ENCODE assay signal across 28 cellular contexts in genomic region chr22:45190473-45190872, GRCh38. TPM values are rescaled to one million over a fixed set of nuclear protein-coding genes. Genes with fewer than 3 reads are reported as not detected.
DNase-seq lines count a peak whose midpoint lies in the region; ATAC-seq, FAIRE-seq and TF ChIP-seq lines count a peak whose summit lies in the region.
"Had no signal": no experiment of that assay in that cellular context is flagged by ENCODE, and none has a peak within 500 bp of the region (broad histone marks: within the 10 kb centered on the region; RNA-seq: fewer than 3 reads in every experiment).

No MANE protein-coding gene starts in this region.

- H3K4me3 ChIP-seq in HepG2 (replicated peaks in 1 of 3; ENCODE audit: insufficient read depth in 1 of 3, low read depth in 2 of 3, low read length in 3 of 3) (no peak overlapping the region), right lobe of liver (no peak overlapping the region), fibroblast of villous mesenchyme (ENCODE audit: low read depth, low read length) (no peak overlapping the region)
- H3K4me3 ChIP-seq: BLaER1, GM12878, HAP-1, K562, MG63, SJCRH30 had no signal

- in situ Hi-C loops in HepG2 (cut with HindIII; ENCODE audit: extremely low pct_ligation_motif_present, low pct_unique_long_range_greater_than_20kb) = no loop called here

- H3K4me1 ChIP-seq in HepG2 (ENCODE audit: insufficient read depth, low read length) (peaks cover 31% of the 10 kb centered on the region), right lobe of liver (no peaks in the 10 kb centered on the region)
- H3K4me1 ChIP-seq: HAP-1, SJCRH30 had no signal

- TF ChIP-seq RAD21 in HepG2 (CRISPR knock-in tag; IDR thresholded peaks at IDR 0.05) = no peak

- TF ChIP-seq CTCF in HepG2 (CRISPR knock-in tag; IDR thresholded peaks at IDR 0.05) = no peak
- no peak for TF ChIP-seq CTCF in right lobe of liver (IDR thresholded peaks at IDR 0.05)
- no peak for TF ChIP-seq CTCF in fibroblast of villous mesenchyme (IDR thresholded peaks at IDR 0.05; ENCODE audit: insufficient read depth, low read depth, low read length)

- ATAC-seq in HepG2 (peak; percentile 41), right lobe of liver (no peak), GM18861 (IDR thresholded peaks at IDR 0.05; ENCODE audit: unreplicated experiment) (no peak), GM19395 (IDR thresholded peaks at IDR 0.05; ENCODE audit: unreplicated experiment) (no peak)
- ATAC-seq: GM12878, K562, Right ventricle myocardium inferior, SK-N-SH treated with all-trans-retinoic acid at 6 μM for 48 hours had no signal

- no peaks in the 10 kb centered on the region for H3K79me2 ChIP-seq in HepG2 (ENCODE audit: insufficient read depth, low read length)

- peak; percentile 18 for FAIRE-seq in HepG2 (lab: Jason Lieb, UNC)
- FAIRE-seq: A204.1, GM12878, K562, RCC 7860 had no signal

- H3K9ac ChIP-seq in HepG2 (ENCODE audit: insufficient read depth, low read depth, low read length) = no peak overlapping the region
- H3K9ac ChIP-seq: BLaER1 had no signal

- DNase-seq in HepG2 (ENCODE audit: low spot score) (peak; percentile 44), right lobe of liver (no peak), NCI-H69 (lab: John Stamatoyannopoulos, UW) (peak; percentile 16), fibroblast of villous mesenchyme (ENCODE audit: low read depth) (peak; percentile 67)
- no peak for DNase-seq in stimulated activated CD4-positive, alpha-beta T cell treated with anti-CD3 and anti-CD28 coated beads, Interleukin-2, amount 100 ng/mL, for 48 hours
- DNase-seq: CD4-positive, alpha-beta memory T cell; DMS 273 treated with DMSO at 0.1 percent for 48 hours; DMS79; EL; GDM1; GOT3; Kasumi-1; MG63; NCI-H1105 treated with DMSO at 0.1 percent for 48 hours; NCI-H2029; NCI-H2227 treated with DMSO at 0.1 percent for 48 hours; NCI-H510A; SJCRH30 had no signal

- no peaks in the 10 kb centered on the region for H3K27me3 ChIP-seq in HepG2 (ENCODE audit: control insufficient read depth in 1 of 2, insufficient read depth in 2 of 2, low read length in 2 of 2)
- no peaks in the 10 kb centered on the region for H3K27me3 ChIP-seq in right lobe of liver
- H3K27me3 ChIP-seq: BLaER1, MG63, SJCRH30 had no signal

- intact Hi-C loops in HepG2 (cut with micrococcal nuclease; ENCODE audit: unreplicated experiment) (loop anchor here (5.0 to 10.0 kb wide), 2 partner anchors 72 to 86 kb away; no protein-coding TSS in a partner anchor), right lobe of liver (cut with DNase I) (no loop called here)

- CTCF ChIA-PET in HepG2 (lab: Yijun Ruan, JAX; ENCODE audit: low intra/inter-chr PET ratio, low total read pairs) = no interaction called here

- BruUV-seq in HepG2 (replicated peaks; lab: Mats Ljungman, UMichigan) = no TSS peak

- no peaks in the 10 kb centered on the region for H4K20me1 ChIP-seq in HepG2 (ENCODE audit: insufficient read depth, low read length)

- no peak for TF ChIP-seq POLR2A in HepG2 (IDR thresholded peaks at IDR 0.05; ENCODE audit: insufficient read depth in 1 of 2, low read depth in 2 of 2, low read length in 2 of 2)
- no peak for TF ChIP-seq POLR2A in right lobe of liver (IDR thresholded peaks at IDR 0.05)

- H3K4me2 ChIP-seq in HepG2 (ENCODE audit: low read depth, low read length) = no peak overlapping the region
- H3K4me2 ChIP-seq: BLaER1 had no signal

- peak overlapping the region; percentile 20 for H3K27ac ChIP-seq in HepG2 (ENCODE audit: extremely low read length, insufficient read depth, low read length)
- no peak overlapping the region for H3K27ac ChIP-seq in right lobe of liver
- H3K27ac ChIP-seq: BLaER1, SJCRH30 had no signal

- POLR2A ChIA-PET in HepG2 (lab: Yijun Ruan, JAX) = no interaction called here

- H3K36me3 ChIP-seq in HepG2 (replicated peaks in 1 of 2; ENCODE audit: control insufficient read depth in 1 of 2, insufficient read depth in 2 of 2, low read length in 2 of 2) (peaks cover 3 to 7% of the 10 kb centered on the region in 2 experiments; a peak in 2 of 5 replicates), right lobe of liver (peaks cover 0 to 8% (median under 1%) of the 10 kb centered on the region in 4 donors)

- H3K9me3 ChIP-seq in HepG2 (ENCODE audit: low read length) (no peaks in the 10 kb centered on the region), right lobe of liver (no peaks in the 10 kb centered on the region)
- H3K9me3 ChIP-seq: BLaER1, HAP-1, MG63, SJCRH30 had no signal

- no peak overlapping the region for H2AFZ ChIP-seq in HepG2 (ENCODE audit: low read length)

- 52% methylated on average over 1 of the region's 1 CpG for WGBS in HepG2 (ENCODE audit: low lambda C conversion rate)
- WGBS in right lobe of liver (ENCODE audit: insufficient coverage, low coverage, low lambda C conversion rate, missing lambda C conversion rate) = 85% methylated on average over 1 of the region's 1 CpG

- no peak for TF ChIP-seq EP300 in HepG2 (IDR thresholded peaks at IDR 0.05; ENCODE audit: low read depth in 2 of 2, low read length in 2 of 2)
- no peak for TF ChIP-seq EP300 in HepG2 (CRISPR knock-in tag; IDR thresholded peaks at IDR 0.05; ENCODE audit: borderline replicate concordance)

RNA-seq across cellular contexts. Expression of gene NUP50, which starts 26.7 kb away (rescaled TPM):
- 52.4 and 71.0 TPM in 2 replicates for total RNA-seq in HepG2 (2016; rRNA removed; fragmentation: Illumina TruSeq; extraction: Trizol)
- 15.6 and 19.1 TPM in 2 replicates for total RNA-seq in HepG2 (2016; cell fraction: cytosol; rRNA removed; fragmentation: Illumina TruSeq; extraction: Trizol; ENCODE audit: low read depth)
- total RNA-seq in HepG2 (2016; cell fraction: insoluble cytoplasmic fraction; rRNA removed; fragmentation: Illumina TruSeq; extraction: Trizol) = 52.9 and 65.9 TPM in 2 replicates
- 34.7 and 35.1 TPM in 2 replicates for total RNA-seq in HepG2 (2016; cell fraction: membrane; rRNA removed; fragmentation: Illumina TruSeq; extraction: Trizol)
- 39.0 and 40.8 TPM in 2 replicates for total RNA-seq in HepG2 (2016; cell fraction: nucleus; rRNA removed; fragmentation: Illumina TruSeq; extraction: Trizol)
- polyA plus RNA-seq in HepG2 (2011; rRNA removed) = 14.1 and 14.2 TPM in 2 replicates
- 10.3 and 10.4 TPM in 2 replicates for polyA plus RNA-seq in HepG2 (2011; cell fraction: cytosol; rRNA removed)
- 8.3 and 10.9 TPM in 2 replicates for polyA plus RNA-seq in HepG2 (2011; cell fraction: nucleus; rRNA removed)
- polyA plus RNA-seq in HepG2 (2012) = 22.4 and 26.0 TPM in 2 replicates
- polyA plus RNA-seq in HepG2 (2016; cell fraction: cytosol; fragmentation: Illumina TruSeq; extraction: Trizol; ENCODE audit: low read depth) = 3.4 and 4.5 TPM in 2 replicates
- 52.8 and 53.9 TPM in 2 replicates for polyA plus RNA-seq in HepG2 (2016; cell fraction: insoluble cytoplasmic fraction; fragmentation: Illumina TruSeq; extraction: Trizol; ENCODE audit: low read depth)
- polyA plus RNA-seq in HepG2 (2016; cell fraction: membrane; fragmentation: Illumina TruSeq; extraction: Trizol; ENCODE audit: low read depth) = 12.1 and 15.0 TPM in 2 replicates
- polyA plus RNA-seq in HepG2 (2016; cell fraction: nucleus; fragmentation: Illumina TruSeq; extraction: Trizol; ENCODE audit: insufficient read depth, low read depth) = 51.2 and 53.1 TPM in 2 replicates
- 34.7 and 47.0 TPM in 2 replicates for polyA minus RNA-seq in HepG2 (2011; rRNA and poly(A)+ RNA removed; ENCODE audit: low replicate concordance)
- polyA minus RNA-seq in HepG2 (2011; cell fraction: cytosol; rRNA and poly(A)+ RNA removed) = 14.3 and 15.1 TPM in 2 replicates
- 29.2 and 29.4 TPM in 2 replicates for polyA minus RNA-seq in HepG2 (2011; cell fraction: nucleus; rRNA and poly(A)+ RNA removed)
- total RNA-seq in right lobe of liver = 10 to 100 TPM; 26.4 to 57.2 (median 31.4) TPM
- total RNA-seq in fibroblast of villous mesenchyme = 37.4 and 41.9 TPM in 2 replicates

RNA-seq across cellular contexts. Expression of gene KIAA0930, which starts 50.2 kb away (rescaled TPM):
- total RNA-seq in HepG2 (2016; rRNA removed; fragmentation: Illumina TruSeq; extraction: Trizol) (25.5 and 27.0 TPM in 2 replicates), right lobe of liver (10 to 100 TPM; 24.5 to 57.9 (median 40.8) TPM), fibroblast of villous mesenchyme (44.5 and 55.4 TPM in 2 replicates)
- 8.5 and 8.8 TPM in 2 replicates for total RNA-seq in HepG2 (2016; cell fraction: cytosol; rRNA removed; fragmentation: Illumina TruSeq; extraction: Trizol; ENCODE audit: low read depth)
- 20.2 and 27.2 TPM in 2 replicates for total RNA-seq in HepG2 (2016; cell fraction: insoluble cytoplasmic fraction; rRNA removed; fragmentation: Illumina TruSeq; extraction: Trizol)
- total RNA-seq in HepG2 (2016; cell fraction: membrane; rRNA removed; fragmentation: Illumina TruSeq; extraction: Trizol) = 26.6 and 27.7 TPM in 2 replicates
- 13.4 and 15.4 TPM in 2 replicates for total RNA-seq in HepG2 (2016; cell fraction: nucleus; rRNA removed; fragmentation: Illumina TruSeq; extraction: Trizol)
- 38.2 and 46.3 TPM in 2 replicates for polyA plus RNA-seq in HepG2 (2011; rRNA removed)
- 39.3 and 40.1 TPM in 2 replicates for polyA plus RNA-seq in HepG2 (2011; cell fraction: cytosol; rRNA removed)
- 32.6 and 39.0 TPM in 2 replicates for polyA plus RNA-seq in HepG2 (2011; cell fraction: nucleus; rRNA removed)
- 24.1 and 35.1 TPM in 2 replicates for polyA plus RNA-seq in HepG2 (2012)
- polyA plus RNA-seq in HepG2 (2016; cell fraction: cytosol; fragmentation: Illumina TruSeq; extraction: Trizol; ENCODE audit: low read depth) = 14.2 and 17.6 TPM in 2 replicates
- polyA plus RNA-seq in HepG2 (2016; cell fraction: insoluble cytoplasmic fraction; fragmentation: Illumina TruSeq; extraction: Trizol; ENCODE audit: low read depth) = 26.4 and 31.5 TPM in 2 replicates
- polyA plus RNA-seq in HepG2 (2016; cell fraction: membrane; fragmentation: Illumina TruSeq; extraction: Trizol; ENCODE audit: low read depth) = 30.2 and 31.7 TPM in 2 replicates
- 28.9 and 29.2 TPM in 2 replicates for polyA plus RNA-seq in HepG2 (2016; cell fraction: nucleus; fragmentation: Illumina TruSeq; extraction: Trizol; ENCODE audit: insufficient read depth, low read depth)
- 40.1 and 54.5 TPM in 2 replicates for polyA minus RNA-seq in HepG2 (2011; rRNA and poly(A)+ RNA removed; ENCODE audit: low replicate concordance)
- polyA minus RNA-seq in HepG2 (2011; cell fraction: cytosol; rRNA and poly(A)+ RNA removed) = 21.4 and 26.1 TPM in 2 replicates
- polyA minus RNA-seq in HepG2 (2011; cell fraction: nucleus; rRNA and poly(A)+ RNA removed) = 4.8 and 8.6 TPM in 2 replicates

Comparison
In these comparisons a context has a peak if more than half of its experiments do, and no peak if none do; other contexts are left out.
1. DNase-seq: peak in HepG2 (single experiment), NCI-H69 (single experiment) and fibroblast of villous mesenchyme (single experiment); none in right lobe of liver (0 of 3) and stimulated activated CD4-positive, alpha-beta T cell treated with anti-CD3 and anti-CD28 coated beads, Interleukin-2, amount 100 ng/mL, for 48 hours (0 of 2).